In the genomic region with DNA sequence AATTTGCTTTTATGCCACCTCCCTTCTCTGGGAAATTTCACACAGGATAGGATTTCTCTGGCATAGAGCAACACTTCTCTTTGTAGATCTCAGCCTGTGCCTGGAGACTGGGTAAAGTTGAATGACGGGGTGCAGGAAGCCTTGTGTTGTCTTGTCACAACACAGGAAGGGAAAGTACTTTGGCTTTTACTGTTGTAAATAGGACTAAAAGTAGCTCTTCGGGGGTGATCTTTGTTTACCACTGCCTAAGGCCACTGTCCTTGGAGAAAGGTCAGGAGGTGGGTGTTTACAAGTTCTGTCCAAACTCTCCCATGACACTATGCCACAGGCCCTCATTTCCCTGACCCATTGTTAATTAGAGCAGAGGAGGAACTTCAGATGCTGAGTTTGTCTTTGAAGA, we compare ENCODE assay signal across 1 cellular context.
TF ChIP-seq lines count a peak whose summit lies in the region.

No MANE protein-coding gene starts in this region.

TF ChIP-seq in HepG2, 621 proteins besides CTCF, POLR2A, EP300 and RAD21 (continued from another document and continues in another):
- TF ChIP-seq, protein P1, sequence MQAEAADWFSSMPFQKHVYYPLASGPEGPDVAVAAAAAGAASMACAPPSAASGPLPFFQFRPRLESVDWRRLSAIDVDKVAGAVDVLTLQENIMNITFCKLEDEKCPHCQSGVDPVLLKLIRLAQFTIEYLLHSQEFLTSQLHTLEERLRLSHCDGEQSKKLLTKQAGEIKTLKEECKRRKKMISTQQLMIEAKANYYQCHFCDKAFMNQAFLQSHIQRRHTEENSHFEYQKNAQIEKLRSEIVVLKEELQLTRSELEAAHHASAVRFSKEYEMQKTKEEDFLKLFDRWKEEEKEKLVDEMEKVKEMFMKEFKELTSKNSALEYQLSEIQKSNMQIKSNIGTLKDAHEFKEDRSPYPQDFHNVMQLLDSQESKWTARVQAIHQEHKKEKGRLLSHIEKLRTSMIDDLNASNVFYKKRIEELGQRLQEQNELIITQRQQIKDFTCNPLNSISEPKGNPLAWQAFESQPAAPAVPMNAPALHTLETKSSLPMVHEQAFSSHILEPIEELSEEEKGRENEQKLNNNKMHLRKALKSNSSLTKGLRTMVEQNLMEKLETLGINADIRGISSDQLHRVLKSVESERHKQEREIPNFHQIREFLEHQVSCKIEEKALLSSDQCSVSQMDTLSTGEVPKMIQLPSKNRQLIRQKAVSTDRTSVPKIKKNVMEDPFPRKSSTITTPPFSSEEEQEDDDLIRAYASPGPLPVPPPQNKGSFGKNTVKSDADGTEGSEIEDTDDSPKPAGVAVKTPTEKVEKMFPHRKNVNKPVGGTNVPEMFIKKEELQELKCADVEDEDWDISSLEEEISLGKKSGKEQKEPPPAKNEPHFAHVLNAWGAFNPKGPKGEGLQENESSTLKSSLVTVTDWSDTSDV (CRISPR knock-in tag; IDR thresholded peaks at IDR 0.05): no peak
- TF ChIP-seq ZNF75D (CRISPR knock-in tag; IDR thresholded peaks at IDR 0.05; ENCODE audit: borderline replicate concordance) (no peak), DNMT1 (CRISPR knock-in tag; IDR thresholded peaks at IDR 0.05) (no peak), ZFYVE20 (CRISPR knock-in tag; IDR thresholded peaks at IDR 0.05; ENCODE audit: borderline replicate concordance, low read depth) (no peak), THAP11 (CRISPR knock-in tag; IDR thresholded peaks at IDR 0.05) (peak; percentile 18; the same call in 1 of the 2 replicates), ZFP36L2 (CRISPR knock-in tag; IDR thresholded peaks at IDR 0.05) (no peak), ZNF329 (CRISPR knock-in tag; IDR thresholded peaks at IDR 0.05; ENCODE audit: low read depth) (no peak), EEA1 (CRISPR knock-in tag; IDR thresholded peaks at IDR 0.05; ENCODE audit: borderline replicate concordance) (no peak), ZNF331 (CRISPR knock-in tag; IDR thresholded peaks at IDR 0.05) (0 out of 2 replicates have a peak, but pooled peaks have one; percentile 15), POLR2G (IDR thresholded peaks at IDR 0.05; ENCODE audit: low read depth, low read length) (no peak), ZBTB7B (CRISPR knock-in tag; IDR thresholded peaks at IDR 0.05) (peak; percentile 67; the same call in 1 of the 2 replicates), NONO (IDR thresholded peaks at IDR 0.05) (no peak), NONO (CRISPR knock-in tag; conservative IDR thresholded peaks at IDR 0.05) (no peak), ISX (CRISPR knock-in tag; conservative IDR thresholded peaks at IDR 0.05) (no peak), ZNF460 (CRISPR knock-in tag; IDR thresholded peaks at IDR 0.05; ENCODE audit: borderline replicate concordance) (no peak), ETV5 (CRISPR knock-in tag; IDR thresholded peaks at IDR 0.05; ENCODE audit: borderline replicate concordance) (peak; percentile 47; the same call in 1 of the 2 replicates), ZNF33A (CRISPR knock-in tag; IDR thresholded peaks at IDR 0.05; ENCODE audit: borderline replicate concordance) (0 out of 2 replicates have a peak, but pooled peaks have one; percentile 25), HNRNPLL (IDR thresholded peaks at IDR 0.05; ENCODE audit: low read depth, low read length, poor library complexity, severe bottlenecking) (no peak), EHMT2 (IDR thresholded peaks at IDR 0.05; ENCODE audit: borderline replicate concordance, low read depth, low read length) (no peak), ZSCAN21 (CRISPR knock-in tag; IDR thresholded peaks at IDR 0.05; ENCODE audit: borderline replicate concordance) (no peak), ZNF382 (CRISPR knock-in tag; IDR thresholded peaks at IDR 0.05; ENCODE audit: borderline replicate concordance) (no peak), NR1H2 (CRISPR knock-in tag; IDR thresholded peaks at IDR 0.05; ENCODE audit: borderline replicate concordance, low read depth) (no peak), BORCS8-MEF2B (CRISPR knock-in tag; IDR thresholded peaks at IDR 0.05) (no peak), ZNF772 (CRISPR knock-in tag; IDR thresholded peaks at IDR 0.05) (no peak)
- TF ChIP-seq, protein P2, sequence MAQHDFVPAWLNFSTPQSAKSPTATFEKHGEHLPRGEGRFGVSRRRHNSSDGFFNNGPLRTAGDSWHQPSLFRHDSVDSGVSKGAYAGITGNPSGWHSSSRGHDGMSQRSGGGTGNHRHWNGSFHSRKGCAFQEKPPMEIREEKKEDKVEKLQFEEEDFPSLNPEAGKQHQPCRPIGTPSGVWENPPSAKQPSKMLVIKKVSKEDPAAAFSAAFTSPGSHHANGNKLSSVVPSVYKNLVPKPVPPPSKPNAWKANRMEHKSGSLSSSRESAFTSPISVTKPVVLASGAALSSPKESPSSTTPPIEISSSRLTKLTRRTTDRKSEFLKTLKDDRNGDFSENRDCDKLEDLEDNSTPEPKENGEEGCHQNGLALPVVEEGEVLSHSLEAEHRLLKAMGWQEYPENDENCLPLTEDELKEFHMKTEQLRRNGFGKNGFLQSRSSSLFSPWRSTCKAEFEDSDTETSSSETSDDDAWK (CRISPR knock-in tag; IDR thresholded peaks at IDR 0.05): no peak
- TF ChIP-seq, protein P3, sequence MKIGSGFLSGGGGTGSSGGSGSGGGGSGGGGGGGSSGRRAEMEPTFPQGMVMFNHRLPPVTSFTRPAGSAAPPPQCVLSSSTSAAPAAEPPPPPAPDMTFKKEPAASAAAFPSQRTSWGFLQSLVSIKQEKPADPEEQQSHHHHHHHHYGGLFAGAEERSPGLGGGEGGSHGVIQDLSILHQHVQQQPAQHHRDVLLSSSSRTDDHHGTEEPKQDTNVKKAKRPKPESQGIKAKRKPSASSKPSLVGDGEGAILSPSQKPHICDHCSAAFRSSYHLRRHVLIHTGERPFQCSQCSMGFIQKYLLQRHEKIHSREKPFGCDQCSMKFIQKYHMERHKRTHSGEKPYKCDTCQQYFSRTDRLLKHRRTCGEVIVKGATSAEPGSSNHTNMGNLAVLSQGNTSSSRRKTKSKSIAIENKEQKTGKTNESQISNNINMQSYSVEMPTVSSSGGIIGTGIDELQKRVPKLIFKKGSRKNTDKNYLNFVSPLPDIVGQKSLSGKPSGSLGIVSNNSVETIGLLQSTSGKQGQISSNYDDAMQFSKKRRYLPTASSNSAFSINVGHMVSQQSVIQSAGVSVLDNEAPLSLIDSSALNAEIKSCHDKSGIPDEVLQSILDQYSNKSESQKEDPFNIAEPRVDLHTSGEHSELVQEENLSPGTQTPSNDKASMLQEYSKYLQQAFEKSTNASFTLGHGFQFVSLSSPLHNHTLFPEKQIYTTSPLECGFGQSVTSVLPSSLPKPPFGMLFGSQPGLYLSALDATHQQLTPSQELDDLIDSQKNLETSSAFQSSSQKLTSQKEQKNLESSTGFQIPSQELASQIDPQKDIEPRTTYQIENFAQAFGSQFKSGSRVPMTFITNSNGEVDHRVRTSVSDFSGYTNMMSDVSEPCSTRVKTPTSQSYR (CRISPR knock-in tag; IDR thresholded peaks at IDR 0.05; ENCODE audit: borderline replicate concordance): no peak; the same call in 1 of the 2 replicates
- TF ChIP-seq, protein P4, sequence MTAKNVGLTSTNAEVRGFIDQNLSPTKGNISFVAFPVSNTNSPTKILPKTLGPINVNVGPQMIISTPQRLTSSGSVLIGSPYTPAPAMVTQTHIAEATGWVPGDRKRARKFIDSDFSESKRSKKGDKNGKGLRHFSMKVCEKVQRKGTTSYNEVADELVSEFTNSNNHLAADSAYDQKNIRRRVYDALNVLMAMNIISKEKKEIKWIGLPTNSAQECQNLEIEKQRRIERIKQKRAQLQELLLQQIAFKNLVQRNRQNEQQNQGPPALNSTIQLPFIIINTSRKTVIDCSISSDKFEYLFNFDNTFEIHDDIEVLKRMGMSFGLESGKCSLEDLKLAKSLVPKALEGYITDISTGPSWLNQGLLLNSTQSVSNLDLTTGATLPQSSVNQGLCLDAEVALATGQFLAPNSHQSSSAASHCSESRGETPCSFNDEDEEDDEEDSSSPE (CRISPR knock-in tag; IDR thresholded peaks at IDR 0.05): no peak
- TF ChIP-seq, protein P5, sequence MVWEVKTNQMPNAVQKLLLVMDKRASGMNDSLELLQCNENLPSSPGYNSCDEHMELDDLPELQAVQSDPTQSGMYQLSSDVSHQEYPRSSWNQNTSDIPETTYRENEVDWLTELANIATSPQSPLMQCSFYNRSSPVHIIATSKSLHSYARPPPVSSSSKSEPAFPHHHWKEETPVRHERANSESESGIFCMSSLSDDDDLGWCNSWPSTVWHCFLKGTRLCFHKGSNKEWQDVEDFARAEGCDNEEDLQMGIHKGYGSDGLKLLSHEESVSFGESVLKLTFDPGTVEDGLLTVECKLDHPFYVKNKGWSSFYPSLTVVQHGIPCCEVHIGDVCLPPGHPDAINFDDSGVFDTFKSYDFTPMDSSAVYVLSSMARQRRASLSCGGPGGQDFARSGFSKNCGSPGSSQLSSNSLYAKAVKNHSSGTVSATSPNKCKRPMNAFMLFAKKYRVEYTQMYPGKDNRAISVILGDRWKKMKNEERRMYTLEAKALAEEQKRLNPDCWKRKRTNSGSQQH (CRISPR knock-in tag; IDR thresholded peaks at IDR 0.05; ENCODE audit: low read depth): no peak
- TF ChIP-seq, protein P6, sequence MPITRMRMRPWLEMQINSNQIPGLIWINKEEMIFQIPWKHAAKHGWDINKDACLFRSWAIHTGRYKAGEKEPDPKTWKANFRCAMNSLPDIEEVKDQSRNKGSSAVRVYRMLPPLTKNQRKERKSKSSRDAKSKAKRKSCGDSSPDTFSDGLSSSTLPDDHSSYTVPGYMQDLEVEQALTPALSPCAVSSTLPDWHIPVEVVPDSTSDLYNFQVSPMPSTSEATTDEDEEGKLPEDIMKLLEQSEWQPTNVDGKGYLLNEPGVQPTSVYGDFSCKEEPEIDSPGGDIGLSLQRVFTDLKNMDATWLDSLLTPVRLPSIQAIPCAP (CRISPR knock-in tag; IDR thresholded peaks at IDR 0.05; ENCODE audit: low read depth): no peak
- TF ChIP-seq, protein P7, sequence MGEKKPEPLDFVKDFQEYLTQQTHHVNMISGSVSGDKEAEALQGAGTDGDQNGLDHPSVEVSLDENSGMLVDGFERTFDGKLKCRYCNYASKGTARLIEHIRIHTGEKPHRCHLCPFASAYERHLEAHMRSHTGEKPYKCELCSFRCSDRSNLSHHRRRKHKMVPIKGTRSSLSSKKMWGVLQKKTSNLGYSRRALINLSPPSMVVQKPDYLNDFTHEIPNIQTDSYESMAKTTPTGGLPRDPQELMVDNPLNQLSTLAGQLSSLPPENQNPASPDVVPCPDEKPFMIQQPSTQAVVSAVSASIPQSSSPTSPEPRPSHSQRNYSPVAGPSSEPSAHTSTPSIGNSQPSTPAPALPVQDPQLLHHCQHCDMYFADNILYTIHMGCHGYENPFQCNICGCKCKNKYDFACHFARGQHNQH (CRISPR knock-in tag; IDR thresholded peaks at IDR 0.05): no peak
- TF ChIP-seq, protein P8, sequence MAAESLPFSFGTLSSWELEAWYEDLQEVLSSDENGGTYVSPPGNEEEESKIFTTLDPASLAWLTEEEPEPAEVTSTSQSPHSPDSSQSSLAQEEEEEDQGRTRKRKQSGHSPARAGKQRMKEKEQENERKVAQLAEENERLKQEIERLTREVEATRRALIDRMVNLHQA (CRISPR knock-in tag; IDR thresholded peaks at IDR 0.05): no peak
- TF ChIP-seq, protein P9, sequence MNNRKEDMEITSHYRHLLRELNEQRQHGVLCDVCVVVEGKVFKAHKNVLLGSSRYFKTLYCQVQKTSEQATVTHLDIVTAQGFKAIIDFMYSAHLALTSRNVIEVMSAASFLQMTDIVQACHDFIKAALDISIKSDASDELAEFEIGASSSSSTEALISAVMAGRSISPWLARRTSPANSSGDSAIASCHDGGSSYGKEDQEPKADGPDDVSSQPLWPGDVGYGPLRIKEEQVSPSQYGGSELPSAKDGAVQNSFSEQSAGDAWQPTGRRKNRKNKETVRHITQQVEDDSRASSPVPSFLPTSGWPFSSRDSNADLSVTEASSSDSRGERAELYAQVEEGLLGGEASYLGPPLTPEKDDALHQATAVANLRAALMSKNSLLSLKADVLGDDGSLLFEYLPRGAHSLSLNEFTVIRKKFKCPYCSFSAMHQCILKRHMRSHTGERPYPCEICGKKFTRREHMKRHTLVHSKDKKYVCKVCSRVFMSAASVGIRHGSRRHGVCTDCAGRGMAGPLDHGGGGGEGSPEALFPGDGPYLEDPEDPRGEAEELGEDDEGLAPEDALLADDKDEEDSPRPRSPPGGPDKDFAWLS (CRISPR knock-in tag; IDR thresholded peaks at IDR 0.05; ENCODE audit: borderline replicate concordance): no peak
- TF ChIP-seq, protein P10, sequence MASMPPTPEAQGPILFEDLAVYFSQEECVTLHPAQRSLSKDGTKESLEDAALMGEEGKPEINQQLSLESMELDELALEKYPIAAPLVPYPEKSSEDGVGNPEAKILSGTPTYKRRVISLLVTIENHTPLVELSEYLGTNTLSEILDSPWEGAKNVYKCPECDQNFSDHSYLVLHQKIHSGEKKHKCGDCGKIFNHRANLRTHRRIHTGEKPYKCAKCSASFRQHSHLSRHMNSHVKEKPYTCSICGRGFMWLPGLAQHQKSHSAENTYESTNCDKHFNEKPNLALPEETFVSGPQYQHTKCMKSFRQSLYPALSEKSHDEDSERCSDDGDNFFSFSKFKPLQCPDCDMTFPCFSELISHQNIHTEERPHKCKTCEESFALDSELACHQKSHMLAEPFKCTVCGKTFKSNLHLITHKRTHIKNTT (CRISPR knock-in tag; IDR thresholded peaks at IDR 0.05): no peak
- TF ChIP-seq, protein P11, sequence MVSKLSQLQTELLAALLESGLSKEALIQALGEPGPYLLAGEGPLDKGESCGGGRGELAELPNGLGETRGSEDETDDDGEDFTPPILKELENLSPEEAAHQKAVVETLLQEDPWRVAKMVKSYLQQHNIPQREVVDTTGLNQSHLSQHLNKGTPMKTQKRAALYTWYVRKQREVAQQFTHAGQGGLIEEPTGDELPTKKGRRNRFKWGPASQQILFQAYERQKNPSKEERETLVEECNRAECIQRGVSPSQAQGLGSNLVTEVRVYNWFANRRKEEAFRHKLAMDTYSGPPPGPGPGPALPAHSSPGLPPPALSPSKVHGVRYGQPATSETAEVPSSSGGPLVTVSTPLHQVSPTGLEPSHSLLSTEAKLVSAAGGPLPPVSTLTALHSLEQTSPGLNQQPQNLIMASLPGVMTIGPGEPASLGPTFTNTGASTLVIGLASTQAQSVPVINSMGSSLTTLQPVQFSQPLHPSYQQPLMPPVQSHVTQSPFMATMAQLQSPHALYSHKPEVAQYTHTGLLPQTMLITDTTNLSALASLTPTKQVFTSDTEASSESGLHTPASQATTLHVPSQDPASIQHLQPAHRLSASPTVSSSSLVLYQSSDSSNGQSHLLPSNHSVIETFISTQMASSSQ (IDR thresholded peaks at IDR 0.05; ENCODE audit: low read depth): no peak
- TF ChIP-seq, protein P11 (CRISPR knock-in tag; IDR thresholded peaks at IDR 0.05; ENCODE audit: borderline replicate concordance): no peak
